ENCODE assay signal across 8 cellular contexts in genomic region chr1:76154213-76154956, GRCh38.
DNase-seq lines count a peak whose midpoint lies in the region; ATAC-seq and TF ChIP-seq lines count a peak whose summit lies in the region.

No MANE protein-coding gene starts in this region.

- no peaks in the 10 kb centered on the region for H3K79me2 ChIP-seq in OCI-LY3 (ENCODE audit: low read length)

- H3K4me2 ChIP-seq in OCI-LY3 (ENCODE audit: low read length) = peak overlapping the region; percentile 90

- peak overlapping the region; percentile 78 for H3K4me3 Mint-ChIP-seq in activated T-cell treated with anti-CD3 and anti-CD28 coated beads, Interleukin-2, amount 50 U/mL, for 24 hours
- peak overlapping the region; percentile 84 to 97 (median 92) for H3K4me3 Mint-ChIP-seq in naive thymus-derived CD8-positive, alpha-beta T cell
- peak overlapping the region; percentile 83 for H3K4me3 Mint-ChIP-seq in stimulated activated memory B cell treated with anti-CD40 and anti-IgM and Interleukin-4, amounts not matched to agents 10 μg/mL and 1 μg/mL and 100 μg/mL, for 72 hours

- H3K36me3 Mint-ChIP-seq in activated T-cell treated with anti-CD3 and anti-CD28 coated beads, Interleukin-2, amount 50 U/mL, for 24 hours (ENCODE audit: low read depth) = no peaks in the 10 kb centered on the region
- no peaks in the 10 kb centered on the region for H3K36me3 Mint-ChIP-seq in naive thymus-derived CD8-positive, alpha-beta T cell
- no peaks in the 10 kb centered on the region for H3K36me3 Mint-ChIP-seq in stimulated activated memory B cell treated with anti-CD40 and anti-IgM and Interleukin-4, amounts not matched to agents 10 μg/mL and 1 μg/mL and 100 μg/mL, for 72 hours

- peak; percentile 86 for DNase-seq in DMS53 (lab: John Stamatoyannopoulos, UW)
- peak; percentile 15 for DNase-seq in HuH-7.5 (ENCODE audit: low spot score)
- peak; percentile 83 for DNase-seq in activated T-cell treated with anti-CD3 and anti-CD28 coated beads, Interleukin-2, amount 50 U/mL, for 24 hours
- peak; percentile 57 for DNase-seq in fibroblast of gingiva (ENCODE audit: low read depth)
- DNase-seq in naive thymus-derived CD8-positive, alpha-beta T cell = peak; percentile 61 to 88 (median 79)

- H3K27ac Mint-ChIP-seq in activated T-cell treated with anti-CD3 and anti-CD28 coated beads, Interleukin-2, amount 50 U/mL, for 24 hours = peak overlapping the region; percentile 91
- peak overlapping the region; percentile 46 to 98 (median 90) for H3K27ac Mint-ChIP-seq in naive thymus-derived CD8-positive, alpha-beta T cell
- H3K27ac Mint-ChIP-seq in stimulated activated memory B cell treated with anti-CD40 and anti-IgM and Interleukin-4, amounts not matched to agents 10 μg/mL and 1 μg/mL and 100 μg/mL, for 72 hours = peak overlapping the region; percentile 77

- POLR2A ChIA-PET in naive thymus-derived CD8-positive, alpha-beta T cell (lab: Charles Lee) = interaction anchor here (0.6 kb wide), 1 partner anchor 1450 kb away, joined by 3 read pairs; no protein-coding TSS in a partner anchor

- peak; percentile 79 for TF ChIP-seq CTCF in OCI-LY3 (IDR thresholded peaks at IDR 0.05; ENCODE audit: low read depth, low read length)

- no peaks in the 10 kb centered on the region for H4K20me1 ChIP-seq in OCI-LY3 (ENCODE audit: insufficient read depth, low read length)

- peak overlapping the region; percentile 83 for H3K4me3 ChIP-seq in OCI-LY3 (ENCODE audit: low read length)

- peak overlapping the region; percentile 56 for H3K9ac ChIP-seq in OCI-LY3 (ENCODE audit: low read length)

- H3K36me3 ChIP-seq in OCI-LY3 (replicated peaks; ENCODE audit: low read depth, low read length) = no peaks in the 10 kb centered on the region

- H3K27me3 Mint-ChIP-seq in activated T-cell treated with anti-CD3 and anti-CD28 coated beads, Interleukin-2, amount 50 U/mL, for 24 hours = no peaks in the 10 kb centered on the region
- H3K27me3 Mint-ChIP-seq in naive thymus-derived CD8-positive, alpha-beta T cell = peaks cover 0 to 4% (median 0%) of the 10 kb centered on the region in 5 donors
- H3K27me3 Mint-ChIP-seq in stimulated activated memory B cell treated with anti-CD40 and anti-IgM and Interleukin-4, amounts not matched to agents 10 μg/mL and 1 μg/mL and 100 μg/mL, for 72 hours = no peaks in the 10 kb centered on the region

- H3K4me1 Mint-ChIP-seq in activated T-cell treated with anti-CD3 and anti-CD28 coated beads, Interleukin-2, amount 50 U/mL, for 24 hours (ENCODE audit: low read depth) = peaks cover 12% of the 10 kb centered on the region
- H3K4me1 Mint-ChIP-seq in naive thymus-derived CD8-positive, alpha-beta T cell = peaks cover 4 to 19% (median 12%) of the 10 kb centered on the region in 4 donors
- peaks cover 14% of the 10 kb centered on the region for H3K4me1 Mint-ChIP-seq in stimulated activated memory B cell treated with anti-CD40 and anti-IgM and Interleukin-4, amounts not matched to agents 10 μg/mL and 1 μg/mL and 100 μg/mL, for 72 hours

- H3K27ac ChIP-seq in OCI-LY3 (ENCODE audit: low read length) = peak overlapping the region; percentile 42

- no peaks in the 10 kb centered on the region for H3K9me3 Mint-ChIP-seq in activated T-cell treated with anti-CD3 and anti-CD28 coated beads, Interleukin-2, amount 50 U/mL, for 24 hours
- H3K9me3 Mint-ChIP-seq in naive thymus-derived CD8-positive, alpha-beta T cell = no peaks in the 10 kb centered on the region
- no peaks in the 10 kb centered on the region for H3K9me3 Mint-ChIP-seq in stimulated activated memory B cell treated with anti-CD40 and anti-IgM and Interleukin-4, amounts not matched to agents 10 μg/mL and 1 μg/mL and 100 μg/mL, for 72 hours

- H3K27me3 ChIP-seq in OCI-LY3 (ENCODE audit: low read depth, low read length) = no peaks in the 10 kb centered on the region

- ATAC-seq in GM21576 (IDR thresholded peaks at IDR 0.05; ENCODE audit: unreplicated experiment) = peak; percentile 96
- peak; percentile 92 to 94 for ATAC-seq in naive thymus-derived CD8-positive, alpha-beta T cell
- ATAC-seq in stimulated activated memory B cell treated with anti-CD40 and anti-IgM and Interleukin-4, amounts not matched to agents 10 μg/mL and 1 μg/mL and 100 μg/mL, for 72 hours = peak; percentile 90

- 0 out of 2 replicates have a peak, but pooled peaks cover 4% of the 10 kb centered on the region for H3K4me1 ChIP-seq in OCI-LY3 (ENCODE audit: low read length)

- H2AFZ ChIP-seq in OCI-LY3 (ENCODE audit: low read depth, low read length) = peak overlapping the region; percentile 96

- no peaks in the 10 kb centered on the region for H3K9me3 ChIP-seq in OCI-LY3 (ENCODE audit: insufficient read depth, low read length)

Comparison
In these comparisons a context has a peak if more than half of its experiments do, and no peak if none do; other contexts are left out.
1. Peak in every context shown above with its lines: DNase-seq, ATAC-seq, H3K4me3 ChIP-seq and H3K27ac ChIP-seq.
2. DNase-seq: peak in every context shown above with its lines; median percentile 86 in DMS53; 83 in activated T-cell treated with anti-CD3 and anti-CD28 coated beads, Interleukin-2, amount 50 U/mL, for 24 hours; 79 in naive thymus-derived CD8-positive, alpha-beta T cell; 57 in fibroblast of gingiva; 15 in HuH-7.5.